ENCODE assay signal across 8 cellular contexts in genomic region chr21:31173881-31174555, GRCh38.
A peak's percentile ranks its signal among the peaks of the same experiment; 100 is the strongest.
DNase-seq lines count a peak whose midpoint lies in the region; FAIRE-seq and TF ChIP-seq lines count a peak whose summit lies in the region.
"Had no signal": no experiment of that assay in that cellular context is flagged by ENCODE, and none has a peak within 500 bp of the region (broad histone marks: within the 10 kb centered on the region; RNA-seq: fewer than 3 reads in every experiment).

No MANE protein-coding gene starts in this region.

- no peak overlapping the region for H3K4me3 ChIP-seq in astrocyte of the cerebellum (ENCODE audit: low read depth, low read length)
- no peak overlapping the region for H3K4me3 ChIP-seq in mesodermal cell (ENCODE audit: extremely low read depth, insufficient read depth, low read length, poor library complexity, severe bottlenecking)
- H3K4me3 ChIP-seq in suprapubic skin: no peak overlapping the region

- TF ChIP-seq POLR2A in suprapubic skin (IDR thresholded peaks at IDR 0.05): no peak

- 74 to 79% methylated on average over 23 of the region's 25 CpGs for WGBS in mesodermal cell (ENCODE audit: insufficient coverage in 2 of 2), 2 experiments
- WGBS in suprapubic skin: 59% methylated on average over 25 of the region's 25 CpGs

- H3K27ac ChIP-seq in mesodermal cell (ENCODE audit: low read depth, low read length, severe bottlenecking): peak overlapping the region; percentile 91
- peak overlapping the region; percentile 63 for H3K27ac ChIP-seq in suprapubic skin

- H3K9me3 ChIP-seq in mesodermal cell (ENCODE audit: control insufficient read depth, low read length) (no peaks in the 10 kb centered on the region), suprapubic skin (no peaks in the 10 kb centered on the region)

- no peaks in the 10 kb centered on the region for H3K27me3 ChIP-seq in suprapubic skin

- H3K4me1 ChIP-seq in mesodermal cell (ENCODE audit: control insufficient read depth, insufficient read depth, low read length, poor library complexity, severe bottlenecking) (peaks cover 42% of the 10 kb centered on the region), suprapubic skin (peaks cover 10% of the 10 kb centered on the region)

- TF ChIP-seq CTCF in astrocyte of the cerebellum (IDR thresholded peaks at IDR 0.05; ENCODE audit: low read depth, low read length, missing control alignments): no peak
- TF ChIP-seq CTCF in suprapubic skin (IDR thresholded peaks at IDR 0.05): no peak
- TF ChIP-seq CTCF in D721Med (IDR thresholded peaks at IDR 0.05; ENCODE audit: insufficient read depth, missing control alignments): no peak

- DNase-seq in T-helper 2 cell (peak in 3 of 5 experiments; percentile 48 to 84 (median 61)), astrocyte of the cerebellum (ENCODE audit: low read depth) (peak; percentile 54), suprapubic skin (ENCODE audit: low spot score in 2 of 2) (no peak), D721Med (ENCODE audit: insufficient read length, low spot score) (no peak), NCI-H187 treated with DMSO at 0.1 percent for 48 hours (lab: John Stamatoyannopoulos, UW) (no peak), RCC 7860 (ENCODE audit: low spot score) (no peak)
- DNase-seq: effector CD8-positive, alpha-beta T cell had no signal

- H3K36me3 ChIP-seq in mesodermal cell (ENCODE audit: control insufficient read depth, insufficient read depth, low read length) (no peaks in the 10 kb centered on the region), suprapubic skin (no peaks in the 10 kb centered on the region)

- TF ChIP-seq EP300 in suprapubic skin (IDR thresholded peaks at IDR 0.05): no peak

- FAIRE-seq in D721Med (lab: Jason Lieb, UNC) (no peak), RCC 7860 (lab: Jason Lieb, UNC) (no peak)

- in situ Hi-C loops in astrocyte of the cerebellum (cut with HindIII; ENCODE audit: low sequenced_read_pairs): loop anchor here (5.0 kb wide), 1 partner anchor 47 kb away; no protein-coding TSS in a partner anchor

Comparison
In these comparisons a context has a peak if more than half of its experiments do, and no peak if none do; other contexts are left out.
1. DNase-seq: peak in T-helper 2 cell (3 of 5) and astrocyte of the cerebellum (single experiment); none in suprapubic skin (0 of 2), D721Med (single experiment), NCI-H187 treated with DMSO at 0.1 percent for 48 hours (single experiment) and RCC 7860 (single experiment).